14 cellular contexts compared by ENCODE assay signal in genomic region chr17:4839965-4840892, GRCh38. TPM values are rescaled to one million over a fixed set of nuclear protein-coding genes. Genes with fewer than 3 reads are reported as not detected.
DNase-seq lines count a peak whose midpoint lies in the region; TF ChIP-seq lines count a peak whose summit lies in the region.
"Had no signal": no experiment of that assay in that cellular context is flagged by ENCODE, and none has a peak within 500 bp of the region (broad histone marks: within the 10 kb centered on the region; RNA-seq: fewer than 3 reads in every experiment).

No MANE protein-coding gene starts in this region.

- intact Hi-C loops in A673 (cut with micrococcal nuclease; ENCODE audit: unreplicated experiment): no loop called here
- intact Hi-C loops in activated T-helper 2 cell treated with anti-CD3 and anti-CD28 coated beads, Interferon-gamma antibody, Interleukin-2, Interleukin-4, amounts not matched to agents 10 μg/mL and 5 μg/mL and 100 μg/mL, durations not matched to agents 14 hours and 24 hours and 36 hours (cut with micrococcal nuclease): no loop called here

- peaks cover 17% of the 10 kb centered on the region for H3K36me3 Mint-ChIP-seq in activated T-helper 2 cell treated with anti-CD3 and anti-CD28 coated beads, Interferon-gamma antibody, Interleukin-2, Interleukin-4, amounts not matched to agents 10 μg/mL and 5 μg/mL and 100 μg/mL, durations not matched to agents 14 hours and 24 hours and 36 hours (ENCODE audit: low read depth)

- TF ChIP-seq CTCF in A673 (conservative IDR thresholded peaks at IDR 0.05; ENCODE audit: low read depth, low read length): no peak
- TF ChIP-seq CTCF in hepatocyte (IDR thresholded peaks at IDR 0.05; ENCODE audit: poor library complexity): no peak
- TF ChIP-seq CTCF in GM13977 (IDR thresholded peaks at IDR 0.05; ENCODE audit: extremely low read depth, insufficient read depth, missing control alignments): no peak

- H3K27me3 ChIP-seq in A673 (replicated peaks; ENCODE audit: insufficient read depth, low read depth, low read length, poor library complexity): no peaks in the 10 kb centered on the region
- no peaks in the 10 kb centered on the region for H3K27me3 ChIP-seq in hepatocyte
- H3K27me3 ChIP-seq: BE2C, spleen had no signal

- H2AFZ ChIP-seq in hepatocyte: no peak overlapping the region

- H3K9me2 ChIP-seq in hepatocyte (replicated peaks; ENCODE audit: insufficient read depth): no peaks in the 10 kb centered on the region

- no TSS peak for BruUV-seq in A673 (replicated peaks; lab: Mats Ljungman, UMichigan)

- H3K36me3 ChIP-seq in A673 (ENCODE audit: insufficient read depth, low read length, poor library complexity, severe bottlenecking) (no peaks in the 10 kb centered on the region), hepatocyte (replicated peaks; ENCODE audit: insufficient read depth, low read depth) (no peaks in the 10 kb centered on the region)
- H3K36me3 ChIP-seq: BE2C had no signal

- 83% methylated on average over 8 of the region's 8 CpGs for WGBS in hepatocyte (ENCODE audit: low lambda C conversion rate, missing lambda C conversion rate)

- DNase-seq in A673 (ENCODE audit: low spot score) (no peak), EH (ENCODE audit: low read depth) (peak; percentile 58), hepatocyte (ENCODE audit: low spot score) (no peak), DMS53 (lab: John Stamatoyannopoulos, UW) (no peak), DMS114 treated with DMSO at 0.1 percent for 48 hours (lab: John Stamatoyannopoulos, UW; ENCODE audit: unreplicated experiment) (no peak), GM13977 (ENCODE audit: low spot score) (no peak)
- no peak for DNase-seq in activated T-helper 2 cell treated with anti-CD3 and anti-CD28 coated beads, Interferon-gamma antibody, Interleukin-2, Interleukin-4, amounts not matched to agents 10 μg/mL and 5 μg/mL and 100 μg/mL, durations not matched to agents 14 hours and 24 hours and 36 hours (ENCODE audit: low spot score)
- no peak for DNase-seq in central memory CD4-positive, alpha-beta T cell
- DNase-seq: activated effector memory CD4-positive, alpha-beta T cell treated with Interleukin-2 at 50 U/mL for 16 hours; BE2C; NCI-H187; NCI-H526; spleen had no signal

- CTCF ChIA-PET in A673 (lab: Charles Lee): interaction anchor here (0.6 kb wide), 1 partner anchor 41 kb away, joined by 3 read pairs; no protein-coding TSS in a partner anchor

- H3K27ac ChIP-seq in A673 (ENCODE audit: low read depth, low read length, poor library complexity, severe bottlenecking) (peak overlapping the region; percentile 40), hepatocyte (peak overlapping the region; percentile 28)
- H3K27ac ChIP-seq: spleen had no signal

- H4K20me1 ChIP-seq in hepatocyte (ENCODE audit: insufficient read depth, poor library complexity, severe bottlenecking): peaks cover 26% of the 10 kb centered on the region

- in situ Hi-C loops in GM13977 (cut with MboI; ENCODE audit: low pct_unique_long_range_greater_than_20kb, low sequenced_read_pairs, unreplicated experiment): no loop called here

- H3K4me3 ChIP-seq in A673 (ENCODE audit: low read depth, low read length, poor library complexity, severe bottlenecking) (no peak overlapping the region), hepatocyte (no peak overlapping the region)
- H3K4me3 ChIP-seq: spleen had no signal

- H3K4me1 ChIP-seq in A673 (ENCODE audit: insufficient read depth, low read length, poor library complexity, severe bottlenecking): peaks cover 11% of the 10 kb centered on the region
- H3K4me1 ChIP-seq in hepatocyte (ENCODE audit: insufficient read depth): peaks cover 17% of the 10 kb centered on the region
- H3K4me1 ChIP-seq: BE2C had no signal

- H3K27me3 Mint-ChIP-seq in activated T-helper 2 cell treated with anti-CD3 and anti-CD28 coated beads, Interferon-gamma antibody, Interleukin-2, Interleukin-4, amounts not matched to agents 10 μg/mL and 5 μg/mL and 100 μg/mL, durations not matched to agents 14 hours and 24 hours and 36 hours (ENCODE audit: low read depth): no peaks in the 10 kb centered on the region

- peaks cover 98% of the 10 kb centered on the region for H3K79me2 ChIP-seq in hepatocyte

- H3K4me2 ChIP-seq in hepatocyte: no peak overlapping the region

- peaks cover 41% of the 10 kb centered on the region for H3K4me1 Mint-ChIP-seq in activated T-helper 2 cell treated with anti-CD3 and anti-CD28 coated beads, Interferon-gamma antibody, Interleukin-2, Interleukin-4, amounts not matched to agents 10 μg/mL and 5 μg/mL and 100 μg/mL, durations not matched to agents 14 hours and 24 hours and 36 hours (ENCODE audit: low read depth)

- peak overlapping the region; percentile 45 for H3K4me3 Mint-ChIP-seq in activated T-helper 2 cell treated with anti-CD3 and anti-CD28 coated beads, Interferon-gamma antibody, Interleukin-2, Interleukin-4, amounts not matched to agents 10 μg/mL and 5 μg/mL and 100 μg/mL, durations not matched to agents 14 hours and 24 hours and 36 hours (ENCODE audit: low read depth)

- H3K9me3 Mint-ChIP-seq in activated T-helper 2 cell treated with anti-CD3 and anti-CD28 coated beads, Interferon-gamma antibody, Interleukin-2, Interleukin-4, amounts not matched to agents 10 μg/mL and 5 μg/mL and 100 μg/mL, durations not matched to agents 14 hours and 24 hours and 36 hours: no peaks in the 10 kb centered on the region

- H3K9me3 ChIP-seq in A673 (ENCODE audit: low read depth, low read length, poor library complexity, severe bottlenecking) (no peaks in the 10 kb centered on the region), hepatocyte (ENCODE audit: low read depth) (no peaks in the 10 kb centered on the region)
- H3K9me3 ChIP-seq: BE2C, spleen had no signal

- H3K27ac Mint-ChIP-seq in activated T-helper 2 cell treated with anti-CD3 and anti-CD28 coated beads, Interferon-gamma antibody, Interleukin-2, Interleukin-4, amounts not matched to agents 10 μg/mL and 5 μg/mL and 100 μg/mL, durations not matched to agents 14 hours and 24 hours and 36 hours: peak overlapping the region; percentile 56

- POLR2A ChIA-PET in A673 (lab: Charles Lee; ENCODE audit: low non-redundant PET): no interaction called here

RNA-seq across cellular contexts. Expression of gene MINK1, which starts 7.1 kb away (rescaled TPM):
- 67.7 and 72.1 TPM in 2 replicates for total RNA-seq in A673 (2021)
- total RNA-seq in activated T-helper 2 cell treated with anti-CD3 and anti-CD28 coated beads, Interferon-gamma antibody, Interleukin-2, Interleukin-4, amounts not matched to agents 10 μg/mL and 5 μg/mL and 100 μg/mL, durations not matched to agents 14 hours and 24 hours and 36 hours: 60.9 and 69.7 TPM in 2 replicates
- 24.4 and 45.3 TPM in 2 replicates for total RNA-seq in hepatocyte
- polyA plus RNA-seq in hepatocyte: 39.7 and 49.4 TPM in 2 replicates

RNA-seq across cellular contexts. Expression of gene PLD2, which starts 33.3 kb away (rescaled TPM):
- total RNA-seq in A673 (2021) (20.1 and 31.7 TPM in 2 replicates), hepatocyte (13.9 and 25.2 TPM in 2 replicates)
- 22.3 and 26.6 TPM in 2 replicates for total RNA-seq in activated T-helper 2 cell treated with anti-CD3 and anti-CD28 coated beads, Interferon-gamma antibody, Interleukin-2, Interleukin-4, amounts not matched to agents 10 μg/mL and 5 μg/mL and 100 μg/mL, durations not matched to agents 14 hours and 24 hours and 36 hours
- polyA plus RNA-seq in hepatocyte: 21.8 and 27.3 TPM in 2 replicates

RNA-seq across cellular contexts. Expression of gene PSMB6, which starts 44.3 kb away (rescaled TPM):
- 332 and 371 TPM in 2 replicates for total RNA-seq in A673 (2021)
- 215 and 220 TPM in 2 replicates for total RNA-seq in activated T-helper 2 cell treated with anti-CD3 and anti-CD28 coated beads, Interferon-gamma antibody, Interleukin-2, Interleukin-4, amounts not matched to agents 10 μg/mL and 5 μg/mL and 100 μg/mL, durations not matched to agents 14 hours and 24 hours and 36 hours
- total RNA-seq in hepatocyte: 126 and 154 TPM in 2 replicates
- polyA plus RNA-seq in hepatocyte: 287 and 295 TPM in 2 replicates

RNA-seq across cellular contexts. Expression of gene GLTPD2, which starts 51.5 kb away (rescaled TPM):
- total RNA-seq in A673 (2021): not detected in 2 replicates
- not detected in 2 replicates for total RNA-seq in activated T-helper 2 cell treated with anti-CD3 and anti-CD28 coated beads, Interferon-gamma antibody, Interleukin-2, Interleukin-4, amounts not matched to agents 10 μg/mL and 5 μg/mL and 100 μg/mL, durations not matched to agents 14 hours and 24 hours and 36 hours
- 36.4 and 40.1 TPM in 2 replicates for total RNA-seq in hepatocyte
- 80.7 and 100.0 TPM in 2 replicates for polyA plus RNA-seq in hepatocyte
- total RNA-seq: osteocyte, spleen had no signal
